8 cellular contexts compared by ENCODE assay signal in the genomic region with DNA sequence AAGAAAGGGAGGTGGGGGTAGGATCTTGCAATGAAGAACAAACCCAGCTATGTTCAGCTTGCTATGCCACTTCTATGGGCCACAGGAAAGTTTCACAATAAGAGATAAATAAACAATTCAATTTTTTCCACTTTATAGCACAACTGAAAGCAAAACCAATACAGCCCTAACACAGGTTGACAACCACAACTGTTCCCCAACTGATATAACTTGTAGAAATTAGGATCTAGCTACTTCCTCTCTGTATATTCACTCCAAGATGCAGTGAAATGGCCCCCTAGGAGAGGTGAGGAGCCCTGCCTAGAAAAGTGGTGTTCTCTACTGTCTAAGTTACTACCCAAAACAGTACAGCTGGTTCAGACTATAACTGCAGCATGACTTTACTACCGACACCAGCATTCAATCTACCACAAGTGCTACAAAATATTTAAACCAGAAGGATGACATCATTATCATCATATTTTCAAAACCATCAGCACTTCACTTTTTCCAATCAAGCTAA.
DNase-seq lines count a peak whose midpoint lies in the region; ATAC-seq lines count a peak whose summit lies in the region.
"Had no signal": no experiment of that assay in that cellular context is flagged by ENCODE, and none has a peak within 500 bp of the region (broad histone marks: within the 10 kb centered on the region; RNA-seq: fewer than 3 reads in every experiment).

No MANE protein-coding gene starts in this region.

- POLR2A ChIA-PET in activated CD4-positive, alpha-beta memory T cell treated with anti-CD3 and anti-CD28 coated beads for 36 hours (lab: Charles Lee), result interaction anchor here (0.7 to 0.9 kb wide), 2 partner anchors 67 to 77 kb away, joined by 3 read pairs; a partner anchor contains a TSS
- POLR2A ChIA-PET in naive thymus-derived CD8-positive, alpha-beta T cell (lab: Charles Lee), result no interaction called here

- no peaks in the 10 kb centered on the region for H3K4me1 ChIP-seq in HAP-1

- peak overlapping the region; percentile 70 for H3K27ac Mint-ChIP-seq in activated CD4-positive, alpha-beta memory T cell treated with anti-CD3 and anti-CD28 coated beads for 36 hours
- peak overlapping the region in 7 of 10 donors; percentile 4 to 69 (median 37) for H3K27ac Mint-ChIP-seq in naive thymus-derived CD8-positive, alpha-beta T cell
- H3K27ac Mint-ChIP-seq: type B pancreatic cell had no signal

- peaks cover 2% of the 10 kb centered on the region for H3K9me3 Mint-ChIP-seq in activated CD4-positive, alpha-beta memory T cell treated with anti-CD3 and anti-CD28 coated beads for 36 hours
- peaks cover 0 to 2% (median 0%) of the 10 kb centered on the region in 9 donors for H3K9me3 Mint-ChIP-seq in naive thymus-derived CD8-positive, alpha-beta T cell
- H3K9me3 Mint-ChIP-seq: type B pancreatic cell had no signal

- no peak for DNase-seq in activated CD4-positive, alpha-beta memory T cell treated with anti-CD3 and anti-CD28 coated beads for 36 hours
- no peak for DNase-seq in naive thymus-derived CD8-positive, alpha-beta T cell
- no peak for DNase-seq in stimulated activated CD4-positive, alpha-beta T cell treated with anti-CD3 and anti-CD28 coated beads, Interleukin-4, amount 100 ng/mL, for 4 hours
- DNase-seq in HAP-1 (ENCODE audit: low spot score in 2 of 2), result no peak

- H3K27me3 ChIP-seq in HAP-1 (ENCODE audit: low read depth), result no peaks in the 10 kb centered on the region

- no peak overlapping the region for H3K4me3 ChIP-seq in HAP-1

- peaks cover 58% of the 10 kb centered on the region for H3K4me1 Mint-ChIP-seq in activated CD4-positive, alpha-beta memory T cell treated with anti-CD3 and anti-CD28 coated beads for 36 hours (ENCODE audit: low read depth)
- peaks cover 25 to 81% (median 57%) of the 10 kb centered on the region in 4 donors for H3K4me1 Mint-ChIP-seq in naive thymus-derived CD8-positive, alpha-beta T cell

- in situ Hi-C loops in HAP-1 (cut with MboI; ENCODE audit: low sequenced_read_pairs), result no loop called here

- intact Hi-C loops in activated CD4-positive, alpha-beta memory T cell treated with anti-CD3 and anti-CD28 coated beads for 36 hours (cut with micrococcal nuclease), result loop anchor here (2.0 to 5.0 kb wide), 3 partner anchors 26 to 78 kb away; a partner anchor contains a TSS

- no peaks in the 10 kb centered on the region for H3K9me3 ChIP-seq in HAP-1

- H3K27me3 Mint-ChIP-seq in activated CD4-positive, alpha-beta memory T cell treated with anti-CD3 and anti-CD28 coated beads for 36 hours, result no peaks in the 10 kb centered on the region
- no peaks in the 10 kb centered on the region for H3K27me3 Mint-ChIP-seq in naive thymus-derived CD8-positive, alpha-beta T cell
- H3K27me3 Mint-ChIP-seq: type B pancreatic cell had no signal

- ATAC-seq in GM18868 (IDR thresholded peaks at IDR 0.05; ENCODE audit: unreplicated experiment) (peak; percentile 33), HG02973 (IDR thresholded peaks at IDR 0.05; ENCODE audit: unreplicated experiment) (peak; percentile 35), HG03520 (IDR thresholded peaks at IDR 0.05; ENCODE audit: unreplicated experiment) (no peak)
- peak; percentile 23 to 58 for ATAC-seq in naive thymus-derived CD8-positive, alpha-beta T cell

- no peak overlapping the region for H3K4me3 Mint-ChIP-seq in activated CD4-positive, alpha-beta memory T cell treated with anti-CD3 and anti-CD28 coated beads for 36 hours
- H3K4me3 Mint-ChIP-seq in naive thymus-derived CD8-positive, alpha-beta T cell, result peak overlapping the region in 7 of 10 donors; percentile 0 to 48 (median 25)
- H3K4me3 Mint-ChIP-seq: type B pancreatic cell had no signal

- peaks cover 4% of the 10 kb centered on the region for H3K36me3 Mint-ChIP-seq in activated CD4-positive, alpha-beta memory T cell treated with anti-CD3 and anti-CD28 coated beads for 36 hours
- peaks cover 9% of the 10 kb centered on the region in 3 donors for H3K36me3 Mint-ChIP-seq in naive thymus-derived CD8-positive, alpha-beta T cell
- H3K36me3 Mint-ChIP-seq: type B pancreatic cell had no signal

- H3K36me3 ChIP-seq in HAP-1 (replicated peaks), result no peaks in the 10 kb centered on the region

- CTCF ChIA-PET in activated CD4-positive, alpha-beta memory T cell treated with anti-CD3 and anti-CD28 coated beads for 36 hours (lab: Charles Lee), result interaction anchor here (0.7 to 2.8 kb wide), 8 partner anchors 11 to 1038 kb away, joined by 3 to 17 read pairs (median 4); no protein-coding TSS in a partner anchor
